In genomic region chr7:94955807-94956206, GRCh38 we compare ENCODE assay signal across 20 cellular contexts. TPM values are rescaled to one million over a fixed set of nuclear protein-coding genes. Genes with fewer than 3 reads are reported as not detected.
DNase-seq lines count a peak whose midpoint lies in the region; ATAC-seq, FAIRE-seq and TF ChIP-seq lines count a peak whose summit lies in the region.
"Had no signal": no experiment of that assay in that cellular context is flagged by ENCODE, and none has a peak within 500 bp of the region (broad histone marks: within the 10 kb centered on the region; RNA-seq: fewer than 3 reads in every experiment).

No MANE protein-coding gene starts in this region.

- intact Hi-C loops in pancreas (cut with DNase I) (no loop called here), natural killer cell (cut with micrococcal nuclease) (no loop called here)

- H3K9me3 Mint-ChIP-seq in GM23338 (peaks cover 16% of the 10 kb centered on the region), natural killer cell (no peaks in the 10 kb centered on the region)

- 39 to 49% methylated on average over 3 of the region's 3 CpGs for WGBS in pancreas, 2 donors

- DNase-seq in GM23338 (ENCODE audit: low spot score) (no peak), bronchial epithelial cell (ENCODE audit: low read depth) (no peak), pancreas (no peak), urothelium cell line (ENCODE audit: low spot score) (no peak), natural killer cell (no peak), NCI-H146 treated with DMSO at 0.1 percent for 48 hours (lab: John Stamatoyannopoulos, UW; ENCODE audit: unreplicated experiment) (no peak), NCI-H2029 treated with DMSO at 0.1 percent for 48 hours (lab: John Stamatoyannopoulos, UW) (no peak)
- DNase-seq: Caco-2; CD4-positive, CD25-positive, alpha-beta regulatory T cell; CD8-positive, alpha-beta T cell; DMS153; DND-41; GOT3; HCEC 1CT had no signal

- no peak overlapping the region for H3K4me2 ChIP-seq in GM23338
- H3K4me2 ChIP-seq: BLaER1 had no signal

- H3K36me3 Mint-ChIP-seq in GM23338 (ENCODE audit: low read depth) = peaks cover 15% of the 10 kb centered on the region; the same call in 2 of the 3 replicates
- no peaks in the 10 kb centered on the region for H3K36me3 Mint-ChIP-seq in natural killer cell
- H3K36me3 Mint-ChIP-seq: CD4-positive, CD25-positive, alpha-beta regulatory T cell; CD8-positive, alpha-beta T cell had no signal

- peak; percentile 52 for FAIRE-seq in bronchial epithelial cell (lab: Jason Lieb, UNC)
- FAIRE-seq in pancreas (lab: Jason Lieb, UNC) = no peak
- peak; percentile 78 for FAIRE-seq in urothelium cell line (lab: Jason Lieb, UNC)
- FAIRE-seq: GM12892, GM19239 had no signal

- H3K4me3 Mint-ChIP-seq in GM23338 (no peak overlapping the region), natural killer cell (no peak overlapping the region)
- H3K4me3 Mint-ChIP-seq: B cell; CD4-positive, CD25-positive, alpha-beta regulatory T cell; CD8-positive, alpha-beta T cell had no signal

- H3K27me3 ChIP-seq in GM23338 (ENCODE audit: insufficient read depth) (no peaks in the 10 kb centered on the region), bronchial epithelial cell (ENCODE audit: control insufficient read depth, insufficient read depth, low read length) (no peaks in the 10 kb centered on the region), pancreas (no peaks in the 10 kb centered on the region)
- H3K27me3 ChIP-seq: BLaER1 had no signal

- TF ChIP-seq CTCF in GM23338 (conservative IDR thresholded peaks at IDR 0.05; ENCODE audit: low read depth in 2 of 2) = no peak
- TF ChIP-seq CTCF in bronchial epithelial cell (IDR thresholded peaks at IDR 0.05; ENCODE audit: insufficient read depth, low read length, severe bottlenecking) = no peak
- TF ChIP-seq CTCF in pancreas (IDR thresholded peaks at IDR 0.05) = no peak
- no peak for TF ChIP-seq CTCF in natural killer cell (IDR thresholded peaks at IDR 0.05)

- no peak overlapping the region for H2AFZ ChIP-seq in GM23338

- no peak overlapping the region for H3K27ac ChIP-seq in GM23338 (ENCODE audit: low read depth)
- H3K27ac ChIP-seq in pancreas = no peak overlapping the region
- H3K27ac ChIP-seq: 22Rv1, BLaER1, C4-2B had no signal

- H3K27me3 Mint-ChIP-seq in GM23338 (ENCODE audit: insufficient read depth, low read depth, poor library complexity) = peaks cover 4% of the 10 kb centered on the region
- H3K27me3 Mint-ChIP-seq in natural killer cell (ENCODE audit: low read depth in 2 of 2) = no peaks in the 10 kb centered on the region
- H3K27me3 Mint-ChIP-seq: B cell; CD4-positive, CD25-positive, alpha-beta regulatory T cell had no signal

- H3K79me2 ChIP-seq in GM23338 (replicated peaks; ENCODE audit: insufficient read depth) = peaks cover 40% of the 10 kb centered on the region

- H3K9me3 ChIP-seq in pancreas = no peaks in the 10 kb centered on the region
- H3K9me3 ChIP-seq: BLaER1, Caco-2 had no signal

- no peaks in the 10 kb centered on the region for H3F3A ChIP-seq in GM23338 (replicated peaks; ENCODE audit: low read depth)

- H3K9me2 ChIP-seq in GM23338 (ENCODE audit: insufficient read depth) = no peaks in the 10 kb centered on the region

- no peaks in the 10 kb centered on the region for H4K20me1 ChIP-seq in GM23338 (replicated peaks; ENCODE audit: insufficient read depth)
- H4K20me1 ChIP-seq: BLaER1 had no signal

- no peak overlapping the region for H3K4me3 ChIP-seq in GM23338
- H3K4me3 ChIP-seq in bronchial epithelial cell (ENCODE audit: low read depth, low read length) = no peak overlapping the region
- H3K4me3 ChIP-seq in pancreas = no peak overlapping the region
- H3K4me3 ChIP-seq: BLaER1 had no signal

- no peaks in the 10 kb centered on the region; the same call in 1 of the 2 replicates for H3K4me1 ChIP-seq in GM23338 (ENCODE audit: insufficient read depth)
- peaks cover 8 to 47% (median 47%) of the 10 kb centered on the region in 3 donors for H3K4me1 ChIP-seq in pancreas
- H3K4me1 ChIP-seq: BLaER1 had no signal

- ATAC-seq in GM23338 (no peak), pancreas (peak in 3 of 4 donors; percentile 56 to 67 (median 62)), natural killer cell (no peak)
- ATAC-seq: CD8-positive, alpha-beta T cell had no signal

- H3K36me3 ChIP-seq in GM23338 (ENCODE audit: insufficient read depth) (no peaks in the 10 kb centered on the region), bronchial epithelial cell (ENCODE audit: control insufficient read depth, insufficient read depth, low read length) (no peaks in the 10 kb centered on the region), pancreas (no peaks in the 10 kb centered on the region)
- H3K36me3 ChIP-seq: BLaER1 had no signal

- H3K27ac Mint-ChIP-seq in GM23338 = peak overlapping the region; percentile 0; the same call in 1 of the 2 replicates
- no peak overlapping the region for H3K27ac Mint-ChIP-seq in natural killer cell
- H3K27ac Mint-ChIP-seq: B cell; CD4-positive, CD25-positive, alpha-beta regulatory T cell; CD8-positive, alpha-beta T cell had no signal

- H3K4me1 Mint-ChIP-seq in GM23338 (peaks cover 11% of the 10 kb centered on the region; the same call in 2 of the 3 replicates), natural killer cell (no peaks in the 10 kb centered on the region)
- H3K4me1 Mint-ChIP-seq: B cell; CD4-positive, CD25-positive, alpha-beta regulatory T cell had no signal

TF ChIP-seq in GM23338, 12 proteins besides CTCF, POLR2A, EP300 and RAD21:
- TF ChIP-seq EZH2phosphoT487 (IDR thresholded peaks at IDR 0.05; ENCODE audit: unreplicated experiment) (no peak), JUNB (IDR thresholded peaks at IDR 0.05; ENCODE audit: unreplicated experiment) (no peak), ZNF462 (CRISPR knock-in tag; IDR thresholded peaks at IDR 0.05) (no peak)

RNA-seq across cellular contexts. Expression of gene PPP1R9A, which starts 48.4 kb away (rescaled TPM):
- 16.2 and 31.8 TPM in 2 replicates for total RNA-seq in GM23338 (2014; rRNA removed; shearing (Covaris generic))
- polyA plus RNA-seq in GM23338 (2016; fragmentation: Nextera tagmentation; extraction: Ambion mirVana) = 9.3 and 10.6 TPM in 2 replicates
- 0.79 and 1.0 TPM in 2 replicates for total RNA-seq in bronchial epithelial cell
- 10 to 100 TPM; 15.5 to 32.4 (median 18.5) TPM for total RNA-seq in pancreas
- 1 to 10 TPM; 4.7 to 6.6 TPM for polyA plus RNA-seq in pancreas
- 1 to 10 TPM; 1.6 to 6.0 (median 2.0) TPM for total RNA-seq in natural killer cell
- total RNA-seq: CD4-positive, CD25-positive, alpha-beta regulatory T cell had no signal
- polyA plus RNA-seq: CD4-positive, CD25-positive, alpha-beta regulatory T cell had no signal

Comparison
In these comparisons a context has a peak if more than half of its experiments do, and no peak if none do; other contexts are left out.
1. ATAC-seq: peak in pancreas (3 of 4); none in GM23338 (single experiment) and natural killer cell (0 of 3).